In genomic region chr11:554428-554823, GRCh38 we compare ENCODE assay signal across 9 cellular contexts. TPM values are rescaled to one million over a fixed set of nuclear protein-coding genes. Genes with fewer than 3 reads are reported as not detected.
DNase-seq lines count a peak whose midpoint lies in the region; ATAC-seq and TF ChIP-seq lines count a peak whose summit lies in the region.
"Had no signal": no experiment of that assay in that cellular context is flagged by ENCODE, and none has a peak within 500 bp of the region (broad histone marks: within the 10 kb centered on the region; RNA-seq: fewer than 3 reads in every experiment).

No MANE protein-coding gene starts in this region.

- H3K9me3 ChIP-seq in HUES64 (ENCODE audit: insufficient read depth, low read depth, low read length), result no peaks in the 10 kb centered on the region
- H3K9me3 ChIP-seq in body of pancreas, result no peaks in the 10 kb centered on the region
- H3K9me3 ChIP-seq in mucosa of rectum (ENCODE audit: control insufficient read depth in 2 of 2, low read length in 2 of 2), result no peaks in the 10 kb centered on the region
- H3K9me3 ChIP-seq in tibial artery, result no peaks in the 10 kb centered on the region

- H3K27ac ChIP-seq in ACC112 (ENCODE audit: low read depth, low read length), result no peak overlapping the region
- H3K27ac ChIP-seq in HUES64 (ENCODE audit: low read depth, low read length), result no peak overlapping the region
- peak overlapping the region; percentile 42 to 77 (median 58) for H3K27ac ChIP-seq in body of pancreas
- H3K27ac ChIP-seq in mucosa of rectum (ENCODE audit: low read depth in 2 of 2, low read length in 2 of 2), result no peak overlapping the region
- no peak overlapping the region for H3K27ac ChIP-seq in substantia nigra (ENCODE audit: low read depth, low read length, poor library complexity, severe bottlenecking)
- no peak overlapping the region for H3K27ac ChIP-seq in tibial artery

- intact Hi-C loops in body of pancreas (cut with DNase I) (loop anchor here (10.0 kb wide), 1 partner anchor 170 kb away; no protein-coding TSS in a partner anchor), tibial artery (cut with DNase I; ENCODE audit: low total_unique reads) (loop anchor here (2.0 kb wide), 1 partner anchor 174 kb away; no protein-coding TSS in a partner anchor)

- H3K9ac ChIP-seq in HUES64 (ENCODE audit: low read depth, low read length) (peak overlapping the region; percentile 40; the same call in 1 of the 2 replicates), mucosa of rectum (ENCODE audit: low read depth in 1 of 2, low read length in 2 of 2) (peak overlapping the region; percentile 6 to 62)

- H3K36me3 ChIP-seq in ACC112 (ENCODE audit: insufficient read depth, low read length), result no peaks in the 10 kb centered on the region
- no peaks in the 10 kb centered on the region for H3K36me3 ChIP-seq in HUES64 (ENCODE audit: insufficient read depth, low read length)
- no peaks in the 10 kb centered on the region for H3K36me3 ChIP-seq in body of pancreas (replicated peaks in 1 of 2; ENCODE audit: insufficient read depth in 1 of 2, low read depth in 2 of 2)
- peaks cover 0 to 3% of the 10 kb centered on the region in 2 donors for H3K36me3 ChIP-seq in mucosa of rectum (ENCODE audit: control insufficient read depth in 2 of 2, insufficient read depth in 2 of 2, low read length in 2 of 2)
- H3K36me3 ChIP-seq in tibial artery, result no peaks in the 10 kb centered on the region

- peaks cover 4% of the 10 kb centered on the region for H3K4me1 ChIP-seq in ACC112 (ENCODE audit: control insufficient read depth, insufficient read depth, low read length, unreplicated experiment)
- H3K4me1 ChIP-seq in HUES64 (ENCODE audit: insufficient read depth, low read length), result 0 out of 2 replicates have a peak, but pooled peaks cover 7% of the 10 kb centered on the region
- peaks cover 31% of the 10 kb centered on the region for H3K4me1 ChIP-seq in body of pancreas
- peaks cover 15 to 17% of the 10 kb centered on the region in 2 donors for H3K4me1 ChIP-seq in mucosa of rectum (ENCODE audit: control insufficient read depth in 2 of 2, insufficient read depth in 2 of 2, low read length in 2 of 2)
- peaks cover 0 to 23% (median 18%) of the 10 kb centered on the region in 4 donors for H3K4me1 ChIP-seq in tibial artery

- H3K79me2 ChIP-seq in ACC112 (ENCODE audit: control insufficient read depth, insufficient read depth, low read length, unreplicated experiment), result no peaks in the 10 kb centered on the region

- H3K4me3 ChIP-seq in ACC112 (ENCODE audit: low read depth, low read length) (peak overlapping the region; percentile 25; the same call in 1 of the 2 replicates), HUES64 (ENCODE audit: low read length) (peak overlapping the region; percentile 56), body of pancreas (peak overlapping the region in 1 of 2 donors; percentile 10), mucosa of rectum (ENCODE audit: low read length in 2 of 2) (peak overlapping the region; percentile 37 to 63), tibial artery (peak overlapping the region in 1 of 2 donors; percentile 35)

- WGBS in HUES64, result 24% methylated on average over 21 of the region's 21 CpGs
- 18% methylated on average over 20 of the region's 21 CpGs; no CpG with 5 or more reads in 1 of the 2 donors for WGBS in body of pancreas, 2 donors

- TF ChIP-seq POLR2A in body of pancreas (IDR thresholded peaks at IDR 0.05), result no peak

- peak; percentile 6 for ATAC-seq in body of pancreas
- ATAC-seq in HG03139 (IDR thresholded peaks at IDR 0.05; ENCODE audit: unreplicated experiment), result no peak

- H3K27me3 ChIP-seq in ACC112 (ENCODE audit: insufficient read depth, low read length), result peaks cover 43% of the 10 kb centered on the region
- peaks cover 41% of the 10 kb centered on the region for H3K27me3 ChIP-seq in HUES64 (ENCODE audit: insufficient read depth, low read length)
- no peaks in the 10 kb centered on the region for H3K27me3 ChIP-seq in body of pancreas
- peaks cover 4 to 9% of the 10 kb centered on the region in 2 donors for H3K27me3 ChIP-seq in mucosa of rectum (ENCODE audit: control insufficient read depth in 2 of 2, insufficient read depth in 2 of 2, low read length in 2 of 2)
- peaks cover 13 to 100% of the 10 kb centered on the region in 2 donors for H3K27me3 ChIP-seq in tibial artery

- DNase-seq in body of pancreas (no peak), NCI-H345 (lab: John Stamatoyannopoulos, UW) (no peak), substantia nigra (lab: John Stamatoyannopoulos, UW) (no peak), tibial artery (no peak)
- DNase-seq: SIG-M5 had no signal

- H2AFZ ChIP-seq in ACC112 (ENCODE audit: low read length, unreplicated experiment), result no peak overlapping the region

- TF ChIP-seq CTCF in body of pancreas (IDR thresholded peaks at IDR 0.05) (no peak), tibial artery (IDR thresholded peaks at IDR 0.05) (no peak)

RNA-seq across cellular contexts. Expression of gene LMNTD2, which starts 6.1 kb away (rescaled TPM):
- polyA plus RNA-seq in HUES64 (2013, experiment 1 of 2), result 0.80 TPM
- polyA plus RNA-seq in HUES64 (2013, experiment 2 of 2), result 0.63 TPM
- total RNA-seq in body of pancreas, result 10 to 100 TPM in 1 of 2 donors, 1 to 10 TPM in 1; 6.0 to 12.9 TPM

RNA-seq across cellular contexts. Expression of gene RASSF7, which starts 6.3 kb away (rescaled TPM):
- 10.5 TPM for polyA plus RNA-seq in HUES64 (2013, experiment 1 of 2)
- polyA plus RNA-seq in HUES64 (2013, experiment 2 of 2), result 9.6 TPM
- 100 to 1,000 TPM in 1 of 2 donors, 10 to 100 TPM in 1; 49.5 to 134 TPM for total RNA-seq in body of pancreas

RNA-seq across cellular contexts. Expression of gene LRRC56, which starts 17.1 kb away (rescaled TPM):
- 0.55 TPM for polyA plus RNA-seq in HUES64 (2013, experiment 1 of 2)
- 1.0 TPM for polyA plus RNA-seq in HUES64 (2013, experiment 2 of 2)
- 1 to 10 TPM; 1.6 to 2.3 TPM for total RNA-seq in body of pancreas

RNA-seq across cellular contexts. Expression of gene HRAS, which starts 19.1 kb away (rescaled TPM):
- 40.6 TPM for polyA plus RNA-seq in HUES64 (2013, experiment 1 of 2)
- 37.3 TPM for polyA plus RNA-seq in HUES64 (2013, experiment 2 of 2)
- total RNA-seq in body of pancreas, result 10 to 100 TPM; 13.0 to 15.8 TPM

RNA-seq across cellular contexts. Expression of gene PHRF1, which starts 21.8 kb away (rescaled TPM):
- polyA plus RNA-seq in HUES64 (2013, experiment 1 of 2), result 21.9 TPM
- polyA plus RNA-seq in HUES64 (2013, experiment 2 of 2), result 23.0 TPM
- total RNA-seq in body of pancreas, result 10 to 100 TPM; 18.2 to 34.3 TPM

Comparison
In these comparisons a context has a peak if more than half of its experiments do, and no peak if none do; other contexts are left out.
1. H3K27ac ChIP-seq: peak in body of pancreas (4 of 4); none in ACC112 (single experiment), HUES64 (single experiment), mucosa of rectum (0 of 2), substantia nigra (single experiment) and tibial artery (0 of 2).